In the genomic region with DNA sequence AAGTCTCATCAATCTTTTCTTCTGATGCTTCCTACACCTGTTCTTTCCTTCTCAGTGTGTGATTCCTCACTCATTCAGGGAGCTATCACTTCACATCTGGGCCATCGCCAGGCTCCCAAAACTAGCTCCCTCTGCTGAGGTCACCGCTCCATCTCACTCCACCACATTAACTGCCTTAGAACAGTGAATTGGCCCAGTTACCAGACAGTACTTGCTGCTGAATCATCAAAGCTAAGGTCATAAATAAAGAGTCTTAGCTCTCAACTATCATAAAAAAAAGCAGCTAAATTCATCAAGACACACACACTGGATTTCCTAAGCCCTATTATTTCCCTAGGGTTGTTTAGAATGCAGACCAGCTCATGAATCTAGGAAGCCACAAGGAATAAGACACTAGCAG, we compare ENCODE assay signal across 26 cellular contexts. TPM values are rescaled to one million over a fixed set of nuclear protein-coding genes. Genes with fewer than 3 reads are reported as not detected.
DNase-seq lines count a peak whose midpoint lies in the region; ATAC-seq, FAIRE-seq and TF ChIP-seq lines count a peak whose summit lies in the region.
"Had no signal": no experiment of that assay in that cellular context is flagged by ENCODE, and none has a peak within 500 bp of the region (broad histone marks: within the 10 kb centered on the region; RNA-seq: fewer than 3 reads in every experiment).

No MANE protein-coding gene starts in this region.

- peak; percentile 45 for FAIRE-seq in H54 (lab: Jason Lieb, UNC)
- FAIRE-seq: small intestine had no signal

- TF ChIP-seq POLR2A in H54 (IDR thresholded peaks at IDR 0.05; ENCODE audit: low read depth, low read length), result no peak

- peaks cover 33% of the 10 kb centered on the region for H3K36me3 Mint-ChIP-seq in mesothelial cell of epicardium
- H3K36me3 Mint-ChIP-seq in activated CD4-positive, alpha-beta T cell treated with anti-CD3 and anti-CD28 coated beads, Interleukin-2, amount 10 ng/mL, durations not matched to agents 24 days and 14 days (ENCODE audit: low read depth), result peaks cover 55% of the 10 kb centered on the region

- no peak overlapping the region for H3K4me3 ChIP-seq in AG10803 (ENCODE audit: low read length)
- H3K4me3 ChIP-seq: heart left ventricle, lung, PC-9, SJSA1 had no signal

- H3K9me3 Mint-ChIP-seq in mesothelial cell of epicardium, result no peaks in the 10 kb centered on the region
- H3K9me3 Mint-ChIP-seq in activated CD4-positive, alpha-beta T cell treated with anti-CD3 and anti-CD28 coated beads, Interleukin-2, amount 10 ng/mL, durations not matched to agents 24 days and 14 days, result no peaks in the 10 kb centered on the region
- H3K9me3 Mint-ChIP-seq: naive B cell; T-helper 2 cell treated with Interferon-gamma antibody and Interleukin-4, amounts not matched to agents 5 μg/mL and 100 μg/mL, for 36 hours had no signal

- peak overlapping the region; percentile 43 for H3K27ac Mint-ChIP-seq in mesothelial cell of epicardium
- no peak overlapping the region for H3K27ac Mint-ChIP-seq in activated CD4-positive, alpha-beta T cell treated with anti-CD3 and anti-CD28 coated beads, Interleukin-2, amount 10 ng/mL, durations not matched to agents 24 days and 14 days
- H3K27ac Mint-ChIP-seq: naive B cell; T-helper 2 cell treated with Interferon-gamma antibody and Interleukin-4, amounts not matched to agents 5 μg/mL and 100 μg/mL, for 36 hours had no signal

- H3K27me3 Mint-ChIP-seq in mesothelial cell of epicardium (ENCODE audit: low read depth), result no peaks in the 10 kb centered on the region
- no peaks in the 10 kb centered on the region for H3K27me3 Mint-ChIP-seq in activated CD4-positive, alpha-beta T cell treated with anti-CD3 and anti-CD28 coated beads, Interleukin-2, amount 10 ng/mL, durations not matched to agents 24 days and 14 days
- H3K27me3 Mint-ChIP-seq: naive B cell had no signal

- TF ChIP-seq CTCF in AG10803 (conservative IDR thresholded peaks at IDR 0.05; ENCODE audit: low read length), result no peak
- no peak for TF ChIP-seq CTCF in mesothelial cell of epicardium (IDR thresholded peaks at IDR 0.05; ENCODE audit: unreplicated experiment)

- peak; percentile 88 for DNase-seq in AG10803 (ENCODE audit: low read depth)
- DNase-seq in H54 (ENCODE audit: insufficient read length, low spot score), result no peak
- DNase-seq in amniotic epithelial cell (ENCODE audit: low read depth), result peak; percentile 88
- no peak for DNase-seq in mesothelial cell of epicardium (ENCODE audit: low spot score in 2 of 2, unreplicated experiment in 2 of 2)
- DNase-seq in activated gamma-delta T cell (lab: John Stamatoyannopoulos, UW), result no peak
- DNase-seq in left colon, result no peak
- no peak for DNase-seq in activated CD4-positive, alpha-beta T cell treated with anti-CD3 and anti-CD28 coated beads, Interleukin-2, amount 10 ng/mL, durations not matched to agents 24 days and 14 days
- DNase-seq: activated naive CD4-positive, alpha-beta T cell; brain microvascular endothelial cell; COR-L47; heart left ventricle; naive B cell; NCI-H1105 treated with DMSO at 0.1 percent for 48 hours; NCI-H526; PC-9; posterior cingulate gyrus; small intestine; stimulated activated CD4-positive, alpha-beta T cell treated with anti-CD3 and anti-CD28 coated beads, Interleukin-4, amount 100 ng/mL, for 24 hours; substantia nigra had no signal

- H3K4me1 Mint-ChIP-seq in mesothelial cell of epicardium, result peaks cover 10% of the 10 kb centered on the region
- no peaks in the 10 kb centered on the region for H3K4me1 Mint-ChIP-seq in activated CD4-positive, alpha-beta T cell treated with anti-CD3 and anti-CD28 coated beads, Interleukin-2, amount 10 ng/mL, durations not matched to agents 24 days and 14 days
- H3K4me1 Mint-ChIP-seq: naive B cell had no signal

- no peak for ATAC-seq in left colon
- ATAC-seq in HG03520 (IDR thresholded peaks at IDR 0.05; ENCODE audit: unreplicated experiment), result no peak
- ATAC-seq: HCT116, heart left ventricle had no signal

- no peak overlapping the region for H3K4me3 Mint-ChIP-seq in mesothelial cell of epicardium
- no peak overlapping the region for H3K4me3 Mint-ChIP-seq in activated CD4-positive, alpha-beta T cell treated with anti-CD3 and anti-CD28 coated beads, Interleukin-2, amount 10 ng/mL, durations not matched to agents 24 days and 14 days
- H3K4me3 Mint-ChIP-seq: naive B cell; T-helper 2 cell treated with Interferon-gamma antibody and Interleukin-4, amounts not matched to agents 5 μg/mL and 100 μg/mL, for 36 hours had no signal

- intact Hi-C loops in left colon (cut with DNase I, micrococcal nuclease), result no loop called here
- intact Hi-C loops in activated CD4-positive, alpha-beta T cell treated with anti-CD3 and anti-CD28 coated beads, Interleukin-2, amount 10 ng/mL, durations not matched to agents 24 days and 14 days (cut with micrococcal nuclease), result no loop called here

RNA-seq across cellular contexts. Expression of gene SRM, which starts 18.8 kb away (rescaled TPM):
- 61.4 to 62.1 TPM (median 61.7 TPM) in 3 replicates for total RNA-seq in mesothelial cell of epicardium
- total RNA-seq in left colon, result 10 to 100 TPM; 17.8 to 29.9 TPM
- 334 and 346 TPM in 2 replicates for total RNA-seq in activated CD4-positive, alpha-beta T cell treated with anti-CD3 and anti-CD28 coated beads, Interleukin-2, amount 10 ng/mL, durations not matched to agents 24 days and 14 days

RNA-seq across cellular contexts. Expression of gene EXOSC10, which starts 21.0 kb away (rescaled TPM):
- total RNA-seq in mesothelial cell of epicardium (68.1 to 76.9 TPM (median 73.7 TPM) in 3 replicates), left colon (10 to 100 TPM; 38.2 to 54.3 TPM)
- 93.0 and 98.1 TPM in 2 replicates for total RNA-seq in activated CD4-positive, alpha-beta T cell treated with anti-CD3 and anti-CD28 coated beads, Interleukin-2, amount 10 ng/mL, durations not matched to agents 24 days and 14 days

RNA-seq across cellular contexts. Expression of gene MASP2, which starts 31.6 kb away (rescaled TPM):
- 0.09 to 0.20 TPM in 2 of 3 replicates, not detected in the other for total RNA-seq in mesothelial cell of epicardium
- total RNA-seq in left colon, result not detected
- total RNA-seq in activated CD4-positive, alpha-beta T cell treated with anti-CD3 and anti-CD28 coated beads, Interleukin-2, amount 10 ng/mL, durations not matched to agents 24 days and 14 days, result 0.14 and 0.28 TPM in 2 replicates
- total RNA-seq: dermis microvascular lymphatic vessel endothelial cell, epithelial cell of proximal tubule, heart left ventricle, lung, PC-9, SJSA1 had no signal

Comparison
In these comparisons a context has a peak if more than half of its experiments do, and no peak if none do; other contexts are left out.
1. DNase-seq: peak in AG10803 (single experiment) and amniotic epithelial cell (single experiment); none in H54 (single experiment), mesothelial cell of epicardium (0 of 2), activated gamma-delta T cell (single experiment), left colon (0 of 2) and activated CD4-positive, alpha-beta T cell treated with anti-CD3 and anti-CD28 coated beads, Interleukin-2, amount 10 ng/mL, durations not matched to agents 24 days and 14 days (single experiment).